ENCODE assay signal across 2 cellular contexts in genomic region chr15:69154026-69154425, GRCh38.
TF ChIP-seq lines count a peak whose summit lies in the region.

No MANE protein-coding gene starts in this region.

TF ChIP-seq in HEK293, 187 proteins besides CTCF, POLR2A, EP300 and RAD21 (continued from another document):
- TF ChIP-seq GLI2 (tag by site-specific recombination; IDR thresholded peaks at IDR 0.05; ENCODE audit: borderline replicate concordance, low read depth) (no peak), ZNF211 (tag by site-specific recombination; IDR thresholded peaks at IDR 0.05; ENCODE audit: low read depth) (no peak), ZNF48 (tag by site-specific recombination; IDR thresholded peaks at IDR 0.05) (no peak)

TF ChIP-seq in endothelial cell of umbilical vein, 7 proteins besides CTCF, POLR2A, EP300 and RAD21 (continued from another document):
- TF ChIP-seq POLR2AphosphoS5 (IDR thresholded peaks at IDR 0.05; ENCODE audit: insufficient read depth, low read depth, low read length): peak; percentile 25
- no peak for TF ChIP-seq MAX (IDR thresholded peaks at IDR 0.05; ENCODE audit: insufficient read depth, insufficient read length)
- TF ChIP-seq JUN (IDR thresholded peaks at IDR 0.05; ENCODE audit: borderline replicate concordance, insufficient read depth, insufficient read length, low read depth): peak; percentile 56
- peak; percentile 43 for TF ChIP-seq FOS (IDR thresholded peaks at IDR 0.05; ENCODE audit: borderline replicate concordance, insufficient read depth, low read length)
